ENCODE assay signal across 26 cellular contexts in the genomic region with DNA sequence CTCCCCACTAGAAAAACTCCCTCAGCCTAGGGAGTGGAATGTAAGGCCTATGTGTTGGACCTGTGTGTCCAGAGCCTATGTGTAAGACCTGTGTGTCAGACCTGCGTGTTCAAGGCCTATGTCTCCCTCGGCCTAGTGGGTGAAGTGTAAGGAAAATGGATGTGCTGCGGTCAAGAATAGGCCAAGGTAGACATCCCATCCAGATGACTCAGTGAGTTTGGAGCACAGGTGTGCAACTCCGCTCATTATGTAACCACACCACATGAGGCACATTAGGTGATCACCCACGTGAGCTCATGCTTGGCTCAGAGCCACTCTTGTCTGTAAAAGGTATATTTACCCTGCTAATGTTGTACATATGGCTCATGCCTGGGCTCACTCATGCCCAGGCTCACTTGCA.
"Had no signal": no experiment of that assay in that cellular context is flagged by ENCODE, and none has a peak within 500 bp of the region (broad histone marks: within the 10 kb centered on the region; RNA-seq: fewer than 3 reads in every experiment).

No MANE protein-coding gene starts in this region.

- H3K27ac ChIP-seq: colonic mucosa, esophagus muscularis mucosa, gastroesophageal sphincter, left ventricle myocardium inferior, lower lobe of right lung, right atrium auricular region, sigmoid colon, skin epidermis, stomach, thoracic aorta, transverse colon had no signal

- H3K4me3 ChIP-seq: colonic mucosa, esophagus muscularis mucosa, gastroesophageal sphincter, left ventricle myocardium inferior, lower lobe of right lung, mucosa of descending colon, right atrium auricular region, sigmoid colon, skin epidermis, stomach, thoracic aorta, transverse colon had no signal

- H3K9me3 ChIP-seq: colonic mucosa, esophagus muscularis mucosa, gastroesophageal sphincter, lower lobe of right lung, right atrium auricular region, sigmoid colon, thoracic aorta, transverse colon had no signal

- DNase-seq: colonic mucosa; dermis blood vessel endothelial cell; effector CD4-positive, alpha-beta T cell; endodermal cell; glutamatergic neuron; immature natural killer cell; kidney; left cardiac atrium; left ventricle myocardium inferior; lower lobe of right lung; mesenchymal stem cell; mucosa of descending colon; naive thymus-derived CD8-positive, alpha-beta T cell; posterior cingulate gyrus; sigmoid colon; stimulated activated CD4-positive, alpha-beta T cell treated with anti-CD3 and anti-CD28 coated beads, Interleukin-2, amount 100 ng/mL, for 24 hours; stimulated activated CD4-positive, alpha-beta T cell treated with anti-CD3 and anti-CD28 coated beads, Interleukin-4, amount 100 ng/mL, for 4 hours; stimulated activated naive CD4-positive, alpha-beta T cell; stomach; substantia nigra; transverse colon had no signal

- H3K27me3 ChIP-seq: colonic mucosa, esophagus muscularis mucosa, gastroesophageal sphincter, right atrium auricular region, sigmoid colon, stomach, transverse colon had no signal

- H3K36me3 ChIP-seq: colonic mucosa, esophagus muscularis mucosa, gastroesophageal sphincter, left ventricle myocardium inferior, lower lobe of right lung, right atrium auricular region, sigmoid colon, stomach, thoracic aorta, transverse colon had no signal

- ATAC-seq: gastroesophageal sphincter; left cardiac atrium; mucosa of descending colon; naive thymus-derived CD8-positive, alpha-beta T cell had no signal

- H3K4me1 ChIP-seq: colonic mucosa, esophagus muscularis mucosa, gastroesophageal sphincter, left ventricle myocardium inferior, lower lobe of right lung, right atrium auricular region, sigmoid colon, stomach, transverse colon had no signal
